ENCODE assay signal across 1 cellular context in genomic region chr6:16414205-16414604, GRCh38.
TF ChIP-seq lines count a peak whose summit lies in the region.

No MANE protein-coding gene starts in this region.

TF ChIP-seq in GM12878, 131 proteins besides CTCF, POLR2A, EP300 and RAD21 (continued from another document and continues in another):
- no peak for TF ChIP-seq USF2 (IDR thresholded peaks at IDR 0.05; ENCODE audit: borderline replicate concordance, low read depth, low read length)
- no peak for TF ChIP-seq ZNF217 (IDR thresholded peaks at IDR 0.05)
- TF ChIP-seq MYC (IDR thresholded peaks at IDR 0.05; ENCODE audit: insufficient read depth, insufficient read length, insufficient replicate concordance, low read length, severe bottlenecking), result no peak
- no peak for TF ChIP-seq BMI1 (IDR thresholded peaks at IDR 0.05; ENCODE audit: borderline replicate concordance)
- no peak for TF ChIP-seq RCOR1 (conservative IDR thresholded peaks at IDR 0.05; ENCODE audit: low read depth, low read length)
- TF ChIP-seq CHD2 (IDR thresholded peaks at IDR 0.05; ENCODE audit: borderline replicate concordance, low read depth, low read length), result no peak
- no peak for TF ChIP-seq POLR2AphosphoS2 (IDR thresholded peaks at IDR 0.05; ENCODE audit: low read depth, low read length)
- no peak for TF ChIP-seq ZBTB33 (IDR thresholded peaks at IDR 0.05)
- TF ChIP-seq MAX (IDR thresholded peaks at IDR 0.05; ENCODE audit: low read depth, low read length), result no peak
- TF ChIP-seq HDAC6 (IDR thresholded peaks at IDR 0.05; ENCODE audit: unreplicated experiment), result no peak
- peak; percentile 65 for TF ChIP-seq ATF2 (IDR thresholded peaks at IDR 0.05; ENCODE audit: low read length)
- 0 out of 4 replicates have a peak, but pooled peaks of 1 of the 2 experiments have one; percentile 19 for TF ChIP-seq IKZF2 (IDR thresholded peaks at IDR 0.05)
- no peak for TF ChIP-seq USF1 (IDR thresholded peaks at IDR 0.05; ENCODE audit: borderline replicate concordance, extremely low read length, insufficient read depth, low read depth, low read length)
- TF ChIP-seq EED (IDR thresholded peaks at IDR 0.05; ENCODE audit: low read depth), result 0 out of 2 replicates have a peak, but pooled peaks have one; percentile 25
- no peak for TF ChIP-seq PKNOX1 (IDR thresholded peaks at IDR 0.05)
- no peak for TF ChIP-seq TAF1 (IDR thresholded peaks at IDR 0.05; ENCODE audit: borderline replicate concordance, low read depth, low read length)
- peak; percentile 78 for TF ChIP-seq TBL1XR1 (IDR thresholded peaks at IDR 0.05; ENCODE audit: low read depth, low read length)
- no peak for TF ChIP-seq HSF1 (IDR thresholded peaks at IDR 0.05; ENCODE audit: low read depth, low read length)
- no peak for TF ChIP-seq ZBED1 (IDR thresholded peaks at IDR 0.05; ENCODE audit: borderline replicate concordance)
- TF ChIP-seq EGR1 (IDR thresholded peaks at IDR 0.05; ENCODE audit: borderline replicate concordance in 1 of 2, low read depth in 2 of 2, low read length in 2 of 2), result peak in 1 of 2 experiments; percentile 21; a peak in 1 of 3 replicates
- no peak for TF ChIP-seq RBBP5 (conservative IDR thresholded peaks at IDR 0.05)
- no peak for TF ChIP-seq SRF (IDR thresholded peaks at IDR 0.05; ENCODE audit: low read depth in 2 of 2, low read length in 2 of 2)
- 0 out of 2 replicates have a peak, but pooled peaks have one; percentile 48 for TF ChIP-seq GATAD2B (conservative IDR thresholded peaks at IDR 0.05; ENCODE audit: low read depth)
- TF ChIP-seq MYB (IDR thresholded peaks at IDR 0.05; ENCODE audit: borderline replicate concordance, low read depth, low read length), result no peak
- TF ChIP-seq EZH2 (IDR thresholded peaks at IDR 0.05; ENCODE audit: borderline replicate concordance, control insufficient read depth, low read depth, low read length), result no peak
- peak; percentile 69; the same call in 1 of the 2 replicates for TF ChIP-seq NFIC (IDR thresholded peaks at IDR 0.05; ENCODE audit: low read depth, low read length)
- TF ChIP-seq STAT1 (conservative IDR thresholded peaks at IDR 0.05), result no peak
- no peak; the same call in 1 of the 2 replicates for TF ChIP-seq FOXM1 (IDR thresholded peaks at IDR 0.05; ENCODE audit: low read depth, low read length)
- TF ChIP-seq MEF2B (IDR thresholded peaks at IDR 0.05; ENCODE audit: partially characterized antibody, poor library complexity, severe bottlenecking), result peak; percentile 84
- no peak for TF ChIP-seq PBX3 (IDR thresholded peaks at IDR 0.05; ENCODE audit: insufficient replicate concordance, low read depth, low read length)
- TF ChIP-seq CBX5 (IDR thresholded peaks at IDR 0.05; ENCODE audit: low read depth), result no peak
- TF ChIP-seq E4F1 (IDR thresholded peaks at IDR 0.05; ENCODE audit: borderline replicate concordance, partially characterized antibody), result no peak
- no peak for TF ChIP-seq IRF3 (IDR thresholded peaks at IDR 0.05)
- TF ChIP-seq ZBTB4 (CRISPR knock-in tag; IDR thresholded peaks at IDR 0.05), result no peak
- TF ChIP-seq POU2F2 (IDR thresholded peaks at IDR 0.05; ENCODE audit: borderline replicate concordance, low read depth, low read length), result peak; percentile 57; the same call in 2 of the 3 replicates
- no peak for TF ChIP-seq NRF1 (conservative IDR thresholded peaks at IDR 0.05; ENCODE audit: low read depth, low read length)
- 0 out of 2 replicates have a peak, but pooled peaks have one; percentile 5 for TF ChIP-seq ASH2L (IDR thresholded peaks at IDR 0.05; ENCODE audit: borderline replicate concordance, low read depth)
- TF ChIP-seq YY1 (IDR thresholded peaks at IDR 0.05; ENCODE audit: low read depth, low read length), result no peak
- peak; percentile 78; the same call in 1 of the 2 replicates for TF ChIP-seq ZNF24 (IDR thresholded peaks at IDR 0.05)
- TF ChIP-seq BRCA1 (IDR thresholded peaks at IDR 0.05; ENCODE audit: low read depth, low read length), result no peak
- no peak for TF ChIP-seq CHD4 (IDR thresholded peaks at IDR 0.05)
- TF ChIP-seq MXI1 (IDR thresholded peaks at IDR 0.05; ENCODE audit: low read depth, low read length), result no peak
- TF ChIP-seq ETV6 (conservative IDR thresholded peaks at IDR 0.05 in 1 of 2, IDR thresholded peaks at IDR 0.05 in 1 of 2; ENCODE audit: borderline replicate concordance in 1 of 2, low read depth in 1 of 2), result no peak
- TF ChIP-seq SREBF1 (IDR thresholded peaks at IDR 0.05; ENCODE audit: low read length), result no peak
- no peak for TF ChIP-seq SMARCA5 (IDR thresholded peaks at IDR 0.05)
